In genomic region chr7:128843938-128844621, GRCh38 we compare ENCODE assay signal across 25 cellular contexts.
"Had no signal": no experiment of that assay in that cellular context is flagged by ENCODE, and none has a peak within 500 bp of the region (broad histone marks: within the 10 kb centered on the region; RNA-seq: fewer than 3 reads in every experiment).

No MANE protein-coding gene starts in this region.

- H3K4me3 ChIP-seq: adrenal gland, body of pancreas, pancreas, prostate gland, skin epidermis, uterus had no signal

- H3K36me3 ChIP-seq: adrenal gland, pancreas, prostate gland, uterus, WERI-Rb-1 had no signal

- H3K27me3 ChIP-seq: adrenal gland, body of pancreas, pancreas, uterus had no signal

- H3K27ac ChIP-seq: adrenal gland, body of pancreas, pancreas, prostate gland, skin epidermis, uterus, WERI-Rb-1 had no signal

- ATAC-seq: activated CD4-positive, CD25-positive, alpha-beta regulatory T cell treated with anti-CD3 and anti-CD28 coated beads, Interleukin-2, amount 50 U/mL, for 24 hours; body of pancreas; pancreas; stimulated activated effector memory CD8-positive, alpha-beta T cell treated with anti-CD3 and anti-CD28 coated beads, Interleukin-12 subunit alpha, Interleukin-12 subunit beta, amount 100 ng/mL, for 72 hours had no signal

- H3K9me3 ChIP-seq: adrenal gland, body of pancreas, pancreas, prostate gland, uterus had no signal

- DNase-seq: activated CD4-positive, alpha-beta T cell treated with anti-CD3 and anti-CD28 coated beads for 48 hours; activated CD4-positive, alpha-beta T cell treated with anti-CD3 and anti-CD28 coated beads, Interleukin-2, amount 50 U/mL, for 48 hours; activated CD8-positive, alpha-beta memory T cell treated with anti-CD3 and anti-CD28 coated beads, Interleukin-2, amount 50 U/mL, for 4 hours; activated effector memory CD4-positive, alpha-beta T cell treated with anti-CD3 and anti-CD28 coated beads, Interleukin-2, amount 50 U/mL, for 16 hours; activated naive CD4-positive, alpha-beta T cell treated with anti-CD3 and anti-CD28 coated beads for 36 hours; activated naive CD8-positive, alpha-beta T cell treated with anti-CD3 and anti-CD28 coated beads for 36 hours; activated T-cell treated with anti-CD3 and anti-CD28 coated beads, Interleukin-2, amount 50 U/mL, for 1 hour; adrenal gland; body of pancreas; cerebellar nuclear complex; cortex of kidney; foreskin fibroblast; mammary epithelial cell; stimulated activated CD4-positive, alpha-beta T cell treated with anti-CD3 and anti-CD28 coated beads, Interleukin-4, amount 100 ng/mL, for 24 hours; substantia nigra; SW 1271; T-helper 9 cell; uterus; WERI-Rb-1 had no signal

- H3K4me1 ChIP-seq: adrenal gland, body of pancreas, pancreas, prostate gland, uterus had no signal

- FAIRE-seq: endothelial cell of umbilical vein, pancreas had no signal
